Comparison of ENCODE assay signal across 8 cellular contexts in genomic region chr12:120317258-120318105, GRCh38. TPM values are rescaled to one million over a fixed set of nuclear protein-coding genes. Genes with fewer than 3 reads are reported as not detected.
A peak's percentile ranks its signal among the peaks of the same experiment; 100 is the strongest.
DNase-seq lines count a peak whose midpoint lies in the region; ATAC-seq and TF ChIP-seq lines count a peak whose summit lies in the region.

No MANE protein-coding gene starts in this region.

- peaks cover 0 to 5% (median 0%) of the 10 kb centered on the region in 9 donors for H3K36me3 ChIP-seq in heart right ventricle
- H3K36me3 ChIP-seq in upper lobe of right lung, result no peaks in the 10 kb centered on the region

- TF ChIP-seq CTCF in GM12875 (IDR thresholded peaks at IDR 0.05; ENCODE audit: borderline replicate concordance, insufficient read depth, low read depth, low read length) (peak; percentile 47; the same call in 1 of the 2 replicates), heart right ventricle (IDR thresholded peaks at IDR 0.05) (peak; percentile 13 to 77 (median 51)), upper lobe of right lung (IDR thresholded peaks at IDR 0.05) (peak; percentile 64)

- peak; percentile 99 for DNase-seq in NCI-H1417 treated with DMSO at 0.1 percent for 48 hours (lab: John Stamatoyannopoulos, UW)
- DNase-seq in SW480 (ENCODE audit: low spot score), result peak; percentile 99
- peak; percentile 99 for DNase-seq in amniotic epithelial cell (ENCODE audit: low read depth)
- DNase-seq in heart right ventricle, result peak; percentile 99 to 100
- peak; percentile 99 to 100 (median 100) for DNase-seq in posterior cingulate gyrus
- peak; percentile 100 for DNase-seq in upper lobe of right lung

- H3K27ac ChIP-seq in heart right ventricle (peak overlapping the region; percentile 1 to 84 (median 82)), upper lobe of right lung (peak overlapping the region; percentile 79)

- intact Hi-C loops in heart right ventricle (cut with DNase I), result loop anchor here in 1 of 10 donors (1.0 kb wide), 1 partner anchor 15 kb away; the partner anchor contains the start of gene SIRT4
- intact Hi-C loops in posterior cingulate gyrus (cut with DNase I), result no loop called here
- intact Hi-C loops in upper lobe of right lung (cut with DNase I), result no loop called here

- H3K4me3 ChIP-seq in GM12875 (ENCODE audit: low read depth, low read length) (peak overlapping the region; percentile 61), heart right ventricle (peak overlapping the region; percentile 30 to 71 (median 64)), upper lobe of right lung (peak overlapping the region; percentile 59)

- peaks cover 4 to 15% (median 8%) of the 10 kb centered on the region in 9 donors for H3K4me1 ChIP-seq in heart right ventricle
- H3K4me1 ChIP-seq in upper lobe of right lung, result peaks cover 8% of the 10 kb centered on the region

- 1% methylated on average over 41 of the region's 41 CpGs for WGBS in heart right ventricle, 2 donors

- ATAC-seq in HG02798 (IDR thresholded peaks at IDR 0.05; ENCODE audit: poor library complexity, unreplicated experiment), result peak; percentile 99
- ATAC-seq in heart right ventricle, result peak; percentile 99 to 100 (median 100)
- ATAC-seq in upper lobe of right lung, result peak; percentile 99

- no peaks in the 10 kb centered on the region for H3K27me3 ChIP-seq in heart right ventricle
- H3K27me3 ChIP-seq in upper lobe of right lung, result no peaks in the 10 kb centered on the region

- H3K9me3 ChIP-seq in heart right ventricle (no peaks in the 10 kb centered on the region), upper lobe of right lung (no peaks in the 10 kb centered on the region)

RNA-seq across cellular contexts. Expression of gene PLA2G1B, which starts 10.1 kb away (rescaled TPM):
- 1 to 10 TPM in 3 of 10 donors, under 1 TPM in 4, not detected in 3; 0.65 to 1.8 (median 0.89) TPM for total RNA-seq in heart right ventricle
- polyA plus RNA-seq in heart right ventricle, result under 1 TPM in 1 of 2 donors, not detected in 1; 0.22 TPM
- total RNA-seq in upper lobe of right lung, result 62.2 TPM

RNA-seq across cellular contexts. Expression of gene SIRT4, which starts 15.4 kb away (rescaled TPM):
- total RNA-seq in heart right ventricle (1 to 10 TPM; 3.7 to 9.0 (median 4.7) TPM), upper lobe of right lung (2.4 TPM)
- polyA plus RNA-seq in heart right ventricle, result 1 to 10 TPM; 2.8 to 6.2 TPM

RNA-seq across cellular contexts. Expression of gene RNU4-1, which starts 24.4 kb away (rescaled TPM):
- total RNA-seq in heart right ventricle, result 1,000 to 10,000 TPM in 6 of 10 donors, 100 to 1,000 TPM in 4; 426 to 3,423 (median 1,870) TPM
- polyA plus RNA-seq in heart right ventricle, result not detected
- total RNA-seq in upper lobe of right lung, result 2,477 TPM

RNA-seq across cellular contexts. Expression of gene RNU4-2, which starts 25.8 kb away (rescaled TPM):
- total RNA-seq in heart right ventricle (over 10,000 TPM in 7 of 10 donors, 1,000 to 10,000 TPM in 3; 5,348 to 18,425 (median 10,263) TPM), upper lobe of right lung (14,226 TPM)
- not detected for polyA plus RNA-seq in heart right ventricle

RNA-seq across cellular contexts. Expression of gene MSI1, which starts 51.5 kb away (rescaled TPM):
- 1 to 10 TPM; 2.8 to 9.6 (median 6.4) TPM for total RNA-seq in heart right ventricle
- polyA plus RNA-seq in heart right ventricle, result 1 to 10 TPM; 1.1 to 2.9 TPM
- total RNA-seq in upper lobe of right lung, result 0.46 TPM

Comparison
In these comparisons a context has a peak if more than half of its experiments do, and no peak if none do; other contexts are left out.
1. Peak in every context shown above with its lines: DNase-seq, ATAC-seq, H3K4me3 ChIP-seq and H3K27ac ChIP-seq.
2. RNA of gene PLA2G1B, which starts 10.1 kb away (total RNA-seq): 62.2 TPM in upper lobe of right lung (single experiment); 0.65 to 1.8 TPM in heart right ventricle; every median in the first group is over 10 times any median in the second.